In the genomic region with DNA sequence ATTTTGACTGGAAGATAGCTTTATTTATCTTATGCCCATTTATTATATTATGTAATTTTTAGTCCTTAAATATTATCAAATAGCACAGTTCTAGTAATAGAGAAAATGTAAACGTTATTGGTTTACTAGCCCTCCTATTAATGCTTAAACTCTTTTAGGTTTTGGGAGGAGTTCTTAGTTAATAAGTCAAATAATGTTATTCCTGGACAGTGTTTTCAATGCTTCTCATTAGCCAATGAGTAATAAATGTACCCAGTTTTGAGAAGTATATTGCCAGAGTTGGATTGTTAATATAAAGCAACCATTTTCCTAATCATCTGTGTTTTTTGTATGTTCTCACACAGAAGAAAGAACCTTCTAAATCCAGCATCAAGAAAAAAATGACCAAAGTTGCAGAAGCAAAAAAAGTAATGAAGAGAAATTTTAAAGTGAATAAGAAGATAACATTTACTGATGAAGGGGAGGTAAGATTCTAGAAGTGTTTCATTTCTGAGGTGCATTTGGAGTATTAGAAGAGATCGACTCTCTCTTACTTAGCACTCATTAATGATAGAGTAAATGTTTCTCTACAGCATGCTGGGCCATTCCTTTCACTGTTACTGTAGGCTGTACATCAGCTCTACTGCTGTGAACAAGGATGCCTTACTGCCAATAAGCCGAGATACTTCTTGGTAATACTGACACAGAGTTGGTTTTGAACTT, we compare ENCODE assay signal across 27 cellular contexts.
"Had no signal": no experiment of that assay in that cellular context is flagged by ENCODE, and none has a peak within 500 bp of the region (broad histone marks: within the 10 kb centered on the region; RNA-seq: fewer than 3 reads in every experiment).

No MANE protein-coding gene starts in this region.

- H3K27me3 ChIP-seq: ascending aorta, breast epithelium, esophagus muscularis mucosa, heart right ventricle, ovary, right lobe of liver, suprapubic skin, transverse colon had no signal

- H3K4me1 ChIP-seq: ascending aorta, breast epithelium, esophagus muscularis mucosa, psoas muscle, right lobe of liver, suprapubic skin, transverse colon, uterus had no signal

- H3K4me3 ChIP-seq: ascending aorta, breast epithelium, esophagus muscularis mucosa, heart right ventricle, mucosa of descending colon, ovary, psoas muscle, right lobe of liver, suprapubic skin, transverse colon, uterus had no signal

- ATAC-seq: activated T-cell treated with anti-CD3 and anti-CD28 coated beads, Interleukin-2, amount 50 U/mL, for 72 hours; heart right ventricle; mucosa of descending colon; psoas muscle had no signal

- H3K9me3 Mint-ChIP-seq: activated naive CD4-positive, alpha-beta T cell treated with anti-CD3 and anti-CD28 coated beads, Interleukin-2, amount 50 U/mL, for 24 hours; activated T-cell treated with anti-CD3 and anti-CD28 coated beads, Interleukin-2, amount 50 U/mL, for 72 hours; immature natural killer cell; memory B cell; naive B cell; stimulated activated naive CD8-positive, alpha-beta T cell treated with anti-CD3 and anti-CD28 coated beads, Interleukin-15, Interleukin-2, amounts not matched to agents 100 ng/mL and 50 ng/mL, for 24 hours had no signal

- DNase-seq: activated CD4-positive, alpha-beta T cell treated with anti-CD3 and anti-CD28 coated beads, Interleukin-2, amount 50 U/mL, for 1 hour; activated CD4-positive, CD25-positive, alpha-beta regulatory T cell treated with anti-CD3 and anti-CD28 coated beads, Interleukin-2, amount 50 U/mL, for 72 hours; activated CD8-positive, alpha-beta memory T cell treated with anti-CD3 and anti-CD28 coated beads for 24 hours; activated effector memory CD4-positive, alpha-beta T cell treated with anti-CD3 and anti-CD28 coated beads, Interleukin-2, amount 50 U/mL, for 16 hours; activated T-cell treated with anti-CD3 and anti-CD28 coated beads, Interleukin-2, amount 50 U/mL, for 72 hours; cerebellar nuclear complex; effector CD8-positive, alpha-beta T cell; heart right ventricle; immature natural killer cell; mucosa of descending colon; naive B cell; ovary; psoas muscle; right lobe of liver; small intestine; stimulated activated CD4-positive, alpha-beta T cell treated with anti-CD3 and anti-CD28 coated beads, Interleukin-15, amount 100 ng/mL, for 24 hours; stimulated activated CD4-positive, alpha-beta T cell treated with anti-CD3 and anti-CD28 coated beads, Interleukin-2, amount 100 ng/mL, for 48 hours; transverse colon; uterus had no signal

- H3K9me3 ChIP-seq: ascending aorta, breast epithelium, esophagus muscularis mucosa, heart right ventricle, mucosa of descending colon, ovary, psoas muscle, right lobe of liver, suprapubic skin, transverse colon, uterus had no signal

- H3K27ac Mint-ChIP-seq: activated naive CD4-positive, alpha-beta T cell treated with anti-CD3 and anti-CD28 coated beads, Interleukin-2, amount 50 U/mL, for 24 hours; activated T-cell treated with anti-CD3 and anti-CD28 coated beads, Interleukin-2, amount 50 U/mL, for 72 hours; immature natural killer cell; memory B cell; stimulated activated naive CD8-positive, alpha-beta T cell treated with anti-CD3 and anti-CD28 coated beads, Interleukin-15, Interleukin-2, amounts not matched to agents 100 ng/mL and 50 ng/mL, for 24 hours had no signal

- H3K27ac ChIP-seq: ascending aorta, breast epithelium, esophagus muscularis mucosa, heart right ventricle, ovary, psoas muscle, right lobe of liver, suprapubic skin, transverse colon, uterus, VCaP had no signal

- H3K36me3 ChIP-seq: breast epithelium, ovary, suprapubic skin, transverse colon, uterus had no signal

- H3K27me3 Mint-ChIP-seq: activated naive CD4-positive, alpha-beta T cell treated with anti-CD3 and anti-CD28 coated beads, Interleukin-2, amount 50 U/mL, for 24 hours; memory B cell; naive B cell; stimulated activated naive CD8-positive, alpha-beta T cell treated with anti-CD3 and anti-CD28 coated beads, Interleukin-15, Interleukin-2, amounts not matched to agents 100 ng/mL and 50 ng/mL, for 24 hours had no signal

- H3K4me3 Mint-ChIP-seq: activated naive CD4-positive, alpha-beta T cell treated with anti-CD3 and anti-CD28 coated beads, Interleukin-2, amount 50 U/mL, for 24 hours; activated T-cell treated with anti-CD3 and anti-CD28 coated beads, Interleukin-2, amount 50 U/mL, for 72 hours; immature natural killer cell; memory B cell; naive B cell; stimulated activated naive CD8-positive, alpha-beta T cell treated with anti-CD3 and anti-CD28 coated beads, Interleukin-15, Interleukin-2, amounts not matched to agents 100 ng/mL and 50 ng/mL, for 24 hours had no signal
